Comparison of ENCODE assay signal across 26 cellular contexts in genomic region chr3:117842086-117842485, GRCh38.
DNase-seq lines count a peak whose midpoint lies in the region; ATAC-seq and TF ChIP-seq lines count a peak whose summit lies in the region.
"Had no signal": no experiment of that assay in that cellular context is flagged by ENCODE, and none has a peak within 500 bp of the region (broad histone marks: within the 10 kb centered on the region; RNA-seq: fewer than 3 reads in every experiment).

No MANE protein-coding gene starts in this region.

- no peaks in the 10 kb centered on the region for H3K9me3 ChIP-seq in A673 (ENCODE audit: low read depth, low read length, poor library complexity, severe bottlenecking)
- H3K9me3 ChIP-seq in gastrocnemius medialis = no peaks in the 10 kb centered on the region
- H3K9me3 ChIP-seq: adrenal gland, BLaER1 had no signal

- ATAC-seq in HG02798 (IDR thresholded peaks at IDR 0.05; ENCODE audit: poor library complexity, unreplicated experiment) = no peak
- no peak for ATAC-seq in gastrocnemius medialis
- ATAC-seq: activated CD4-positive, CD25-positive, alpha-beta regulatory T cell treated with anti-CD3 and anti-CD28 coated beads, Interleukin-2, amount 50 U/mL, for 24 hours; left ventricle myocardium superior; naive thymus-derived CD4-positive, alpha-beta T cell; sciatic nerve; stimulated activated memory B cell treated with anti-CD40 and anti-IgM and Interleukin-4, amounts not matched to agents 10 μg/mL and 1 μg/mL and 100 μg/mL, for 72 hours had no signal

- peak; percentile 12 for DNase-seq in A673 (ENCODE audit: low spot score)
- DNase-seq in DMS153 treated with DMSO at 0.1 percent for 48 hours (lab: John Stamatoyannopoulos, UW; ENCODE audit: unreplicated experiment) = peak; percentile 32
- DNase-seq in NCI-H2029 (lab: John Stamatoyannopoulos, UW) = peak; percentile 50
- peak; percentile 44 to 80 for DNase-seq in NCI-H524 (lab: John Stamatoyannopoulos, UW)
- no peak for DNase-seq in HuH-7 (ENCODE audit: low spot score)
- DNase-seq in GM20000 (ENCODE audit: low spot score) = no peak
- DNase-seq in gastrocnemius medialis = no peak
- DNase-seq: activated CD4-positive, alpha-beta T cell treated with anti-CD3 and anti-CD28 coated beads, Interleukin-2, amount 50 U/mL, for 48 hours; activated naive CD4-positive, alpha-beta T cell treated with anti-CD3 and anti-CD28 coated beads for 36 hours; adrenal gland; GM23248; islet precursor cell; Kasumi-1; left ventricle myocardium superior; MV-4-11; naive thymus-derived CD4-positive, alpha-beta T cell; NCI-H226; RPMI8226; stimulated activated CD4-positive, alpha-beta T cell treated with anti-CD3 and anti-CD28 coated beads, Interleukin-4, amount 100 ng/mL, for 4 hours; substantia nigra had no signal

- intact Hi-C loops in A673 (cut with micrococcal nuclease; ENCODE audit: unreplicated experiment) = no loop called here
- intact Hi-C loops in gastrocnemius medialis (cut with DNase I; ENCODE audit: low total_unique reads) = no loop called here

- no peak overlapping the region for H3K27ac ChIP-seq in A673 (ENCODE audit: low read depth, low read length, poor library complexity, severe bottlenecking)
- H3K27ac ChIP-seq in gastrocnemius medialis = no peak overlapping the region
- H3K27ac ChIP-seq: adrenal gland, BLaER1, GM23248, SK-N-MC had no signal

- H3K27me3 ChIP-seq in A673 (replicated peaks; ENCODE audit: insufficient read depth, low read depth, low read length, poor library complexity) (peaks cover 8% of the 10 kb centered on the region), gastrocnemius medialis (no peaks in the 10 kb centered on the region)
- H3K27me3 ChIP-seq: adrenal gland, BLaER1 had no signal

- H3K4me3 ChIP-seq in A673 (ENCODE audit: low read depth, low read length, poor library complexity, severe bottlenecking) = no peak overlapping the region
- no peak overlapping the region for H3K4me3 ChIP-seq in gastrocnemius medialis
- H3K4me3 ChIP-seq: adrenal gland, BLaER1, GM23248, SK-N-MC had no signal

- H3K36me3 ChIP-seq in A673 (ENCODE audit: insufficient read depth, low read length, poor library complexity, severe bottlenecking) (no peaks in the 10 kb centered on the region), gastrocnemius medialis (no peaks in the 10 kb centered on the region)
- H3K36me3 ChIP-seq: adrenal gland, BLaER1 had no signal

- BruUV-seq in A673 (replicated peaks; lab: Mats Ljungman, UMichigan) = no TSS peak

- in situ Hi-C loops in gastrocnemius medialis (cut with MboI; ENCODE audit: low sequenced_read_pairs in 4 of 4) = no loop called here

- CTCF ChIA-PET in A673 (lab: Charles Lee) = interaction anchor here (1.2 kb wide), 1 partner anchor 155 kb away, joined by 3 read pairs; no protein-coding TSS in a partner anchor

- POLR2A ChIA-PET in A673 (lab: Charles Lee; ENCODE audit: low non-redundant PET) = no interaction called here

- TF ChIP-seq POLR2A in gastrocnemius medialis (IDR thresholded peaks at IDR 0.05) = no peak

- H3K4me1 ChIP-seq in A673 (ENCODE audit: insufficient read depth, low read length, poor library complexity, severe bottlenecking) = peaks cover 4% of the 10 kb centered on the region
- H3K4me1 ChIP-seq in gastrocnemius medialis = no peaks in the 10 kb centered on the region

- no peak for TF ChIP-seq CTCF in A673 (conservative IDR thresholded peaks at IDR 0.05; ENCODE audit: low read depth, low read length)
- TF ChIP-seq CTCF in GM20000 (IDR thresholded peaks at IDR 0.05; ENCODE audit: extremely low read depth, missing control alignments) = no peak
- TF ChIP-seq CTCF in gastrocnemius medialis (IDR thresholded peaks at IDR 0.05 in 4 of 5, conservative IDR thresholded peaks at IDR 0.05 in 1 of 5) = no peak

Comparison
In these comparisons a context has a peak if more than half of its experiments do, and no peak if none do; other contexts are left out.
1. DNase-seq: peak in A673 (single experiment), DMS153 treated with DMSO at 0.1 percent for 48 hours (single experiment), NCI-H2029 (single experiment) and NCI-H524 (2 of 2); none in HuH-7 (single experiment), GM20000 (single experiment) and gastrocnemius medialis (0 of 2).